In genomic region chr17:64773386-64773835, GRCh38 we compare ENCODE assay signal across 16 cellular contexts.
A peak's percentile ranks its signal among the peaks of the same experiment; 100 is the strongest.
DNase-seq lines count a peak whose midpoint lies in the region; TF ChIP-seq lines count a peak whose summit lies in the region.
"Had no signal": no experiment of that assay in that cellular context is flagged by ENCODE, and none has a peak within 500 bp of the region (broad histone marks: within the 10 kb centered on the region; RNA-seq: fewer than 3 reads in every experiment).

No MANE protein-coding gene starts in this region.

- POLR2A ChIA-PET in OCI-LY7 (lab: Charles Lee), result interaction anchor here (0.7 kb wide), 1 partner anchor 169 kb away, joined by 3 read pairs; no protein-coding TSS in a partner anchor

- H3K36me3 Mint-ChIP-seq in osteocyte (ENCODE audit: unreplicated experiment), result peaks cover 5% of the 10 kb centered on the region
- peaks cover 7% of the 10 kb centered on the region for H3K36me3 Mint-ChIP-seq in activated T-helper 1 cell treated with anti-CD3 and anti-CD28 coated beads, Interleukin-12 subunit alpha, Interleukin-12 subunit beta, Interleukin-2, Interleukin-4 antibody, amounts not matched to agents 30 ng/mL and 10 ng/mL and 1 ng/mL, durations not matched to agents 14 hours and 24 hours and 36 hours (ENCODE audit: low read depth)

- H3K27me3 Mint-ChIP-seq in osteocyte (ENCODE audit: unreplicated experiment), result no peaks in the 10 kb centered on the region
- peaks cover 4% of the 10 kb centered on the region for H3K27me3 Mint-ChIP-seq in activated T-helper 1 cell treated with anti-CD3 and anti-CD28 coated beads, Interleukin-12 subunit alpha, Interleukin-12 subunit beta, Interleukin-2, Interleukin-4 antibody, amounts not matched to agents 30 ng/mL and 10 ng/mL and 1 ng/mL, durations not matched to agents 14 hours and 24 hours and 36 hours (ENCODE audit: insufficient read depth)

- no peak overlapping the region for H3K27ac ChIP-seq in OCI-LY7 (ENCODE audit: low read depth, low read length, poor library complexity, severe bottlenecking)
- H3K27ac ChIP-seq in esophagus squamous epithelium, result peak overlapping the region in 3 of 4 donors; percentile 39 to 69 (median 69)
- H3K27ac ChIP-seq: parathyroid adenoma, tibial artery had no signal

- DNase-seq in GM10266 (ENCODE audit: extremely low spot score), result peak; percentile 4
- no peak for DNase-seq in OCI-LY7 (ENCODE audit: low spot score)
- no peak for DNase-seq in esophagus squamous epithelium (lab: John Stamatoyannopoulos, UW)
- peak; percentile 67 for DNase-seq in osteocyte (ENCODE audit: extremely low spot score, unreplicated experiment)
- no peak for DNase-seq in C1 segment of cervical spinal cord (lab: John Stamatoyannopoulos, UW)
- DNase-seq in activated T-helper 1 cell treated with anti-CD3 and anti-CD28 coated beads, Interleukin-12 subunit alpha, Interleukin-12 subunit beta, Interleukin-2, Interleukin-4 antibody, amounts not matched to agents 30 ng/mL and 10 ng/mL and 1 ng/mL, durations not matched to agents 14 hours and 24 hours and 36 hours (ENCODE audit: low spot score), result no peak
- no peak for DNase-seq in DMS79 (lab: John Stamatoyannopoulos, UW)
- DNase-seq in effector CD8-positive, alpha-beta T cell (lab: John Stamatoyannopoulos, UW), result no peak
- DNase-seq: activated CD4-positive, alpha-beta T cell treated with anti-CD3 and anti-CD28 coated beads, Interleukin-2, amount 10 ng/mL, durations not matched to agents 7 days and 5 days; amniotic stem cell; KG1; mesenchymal stem cell; T-helper 2 cell had no signal

- H3K27me3 ChIP-seq in esophagus squamous epithelium, result peaks cover 0 to 7% (median 0%) of the 10 kb centered on the region in 4 donors

- intact Hi-C loops in OCI-LY7 (cut with micrococcal nuclease; ENCODE audit: unreplicated experiment) (loop anchor here (10.0 kb wide), 1 partner anchor 421 kb away; no protein-coding TSS in a partner anchor), esophagus squamous epithelium (cut with DNase I) (no loop called here)
- intact Hi-C loops in activated T-helper 1 cell treated with anti-CD3 and anti-CD28 coated beads, Interleukin-12 subunit alpha, Interleukin-12 subunit beta, Interleukin-2, Interleukin-4 antibody, amounts not matched to agents 30 ng/mL and 10 ng/mL and 1 ng/mL, durations not matched to agents 14 hours and 24 hours and 36 hours (cut with micrococcal nuclease), result no loop called here

- H3K4me1 ChIP-seq in OCI-LY7 (ENCODE audit: insufficient read depth, low read length, poor library complexity, severe bottlenecking) (peaks cover 43% of the 10 kb centered on the region), esophagus squamous epithelium (peaks cover 24 to 47% (median 28%) of the 10 kb centered on the region in 3 donors)

- H3K4me3 Mint-ChIP-seq in osteocyte (ENCODE audit: unreplicated experiment), result no peak overlapping the region
- H3K4me3 Mint-ChIP-seq in activated T-helper 1 cell treated with anti-CD3 and anti-CD28 coated beads, Interleukin-12 subunit alpha, Interleukin-12 subunit beta, Interleukin-2, Interleukin-4 antibody, amounts not matched to agents 30 ng/mL and 10 ng/mL and 1 ng/mL, durations not matched to agents 14 hours and 24 hours and 36 hours, result no peak overlapping the region
- H3K4me3 Mint-ChIP-seq: activated CD4-positive, alpha-beta T cell treated with anti-CD3 and anti-CD28 coated beads, Interleukin-2, amount 10 ng/mL, durations not matched to agents 7 days and 5 days had no signal

- no peaks in the 10 kb centered on the region for H3K9me3 Mint-ChIP-seq in osteocyte (ENCODE audit: unreplicated experiment)
- no peaks in the 10 kb centered on the region for H3K9me3 Mint-ChIP-seq in activated T-helper 1 cell treated with anti-CD3 and anti-CD28 coated beads, Interleukin-12 subunit alpha, Interleukin-12 subunit beta, Interleukin-2, Interleukin-4 antibody, amounts not matched to agents 30 ng/mL and 10 ng/mL and 1 ng/mL, durations not matched to agents 14 hours and 24 hours and 36 hours
- H3K9me3 Mint-ChIP-seq: activated CD4-positive, alpha-beta T cell treated with anti-CD3 and anti-CD28 coated beads, Interleukin-2, amount 10 ng/mL, durations not matched to agents 7 days and 5 days had no signal

- no peaks in the 10 kb centered on the region for H4K20me1 ChIP-seq in OCI-LY7 (ENCODE audit: insufficient read depth, low read length)

- H3K9me3 ChIP-seq in OCI-LY7 (ENCODE audit: low read length) (no peaks in the 10 kb centered on the region), esophagus squamous epithelium (no peaks in the 10 kb centered on the region)
- H3K9me3 ChIP-seq: tibial artery had no signal

- H3K79me2 ChIP-seq in OCI-LY7 (ENCODE audit: insufficient read depth, low read depth, low read length), result no peaks in the 10 kb centered on the region
- H3K79me2 ChIP-seq: parathyroid adenoma had no signal

- H3K4me2 ChIP-seq in OCI-LY7 (ENCODE audit: low read length), result peak overlapping the region; percentile 69

- H3K36me3 ChIP-seq in OCI-LY7 (ENCODE audit: insufficient read depth, low read length) (no peaks in the 10 kb centered on the region; the same call in 1 of the 2 replicates), esophagus squamous epithelium (peaks cover 0 to 28% (median 0%) of the 10 kb centered on the region in 3 donors)
- H3K36me3 ChIP-seq: tibial artery had no signal

- WGBS in esophagus squamous epithelium, 2 donors, result 79 to 84% methylated on average over 6 of the region's 6 CpGs

- H3K4me3 ChIP-seq in OCI-LY7 (ENCODE audit: low read depth, low read length, poor library complexity, severe bottlenecking) (peak overlapping the region; percentile 60), esophagus squamous epithelium (peak overlapping the region in 3 of 4 donors; percentile 29 to 48 (median 38))
- H3K4me3 ChIP-seq: GM12878, tibial artery had no signal

- H3K9me2 ChIP-seq in OCI-LY7 (ENCODE audit: insufficient read depth, low read length), result no peaks in the 10 kb centered on the region

- TF ChIP-seq CTCF in GM10266 (IDR thresholded peaks at IDR 0.05; ENCODE audit: control insufficient read depth, insufficient read depth, low read depth, missing control alignments), result no peak
- no peak for TF ChIP-seq CTCF in OCI-LY7 (conservative IDR thresholded peaks at IDR 0.05; ENCODE audit: low read length)
- no peak for TF ChIP-seq CTCF in esophagus squamous epithelium (IDR thresholded peaks at IDR 0.05)
- TF ChIP-seq CTCF in osteocyte (IDR thresholded peaks at IDR 0.05), result no peak

- no peak for TF ChIP-seq POLR2A in esophagus squamous epithelium (IDR thresholded peaks at IDR 0.05)

- H3K27ac Mint-ChIP-seq in osteocyte (ENCODE audit: unreplicated experiment), result no peak overlapping the region
- H3K27ac Mint-ChIP-seq in activated T-helper 1 cell treated with anti-CD3 and anti-CD28 coated beads, Interleukin-12 subunit alpha, Interleukin-12 subunit beta, Interleukin-2, Interleukin-4 antibody, amounts not matched to agents 30 ng/mL and 10 ng/mL and 1 ng/mL, durations not matched to agents 14 hours and 24 hours and 36 hours, result no peak overlapping the region
- H3K27ac Mint-ChIP-seq: activated CD4-positive, alpha-beta T cell treated with anti-CD3 and anti-CD28 coated beads, Interleukin-2, amount 10 ng/mL, durations not matched to agents 7 days and 5 days had no signal

- H2AFZ ChIP-seq in OCI-LY7 (ENCODE audit: low read length), result no peak overlapping the region
- H2AFZ ChIP-seq: parathyroid adenoma had no signal

- peaks cover 16% of the 10 kb centered on the region for H3K4me1 Mint-ChIP-seq in osteocyte (ENCODE audit: unreplicated experiment)
- peaks cover 11% of the 10 kb centered on the region for H3K4me1 Mint-ChIP-seq in activated T-helper 1 cell treated with anti-CD3 and anti-CD28 coated beads, Interleukin-12 subunit alpha, Interleukin-12 subunit beta, Interleukin-2, Interleukin-4 antibody, amounts not matched to agents 30 ng/mL and 10 ng/mL and 1 ng/mL, durations not matched to agents 14 hours and 24 hours and 36 hours (ENCODE audit: low read depth)

- CTCF ChIA-PET in OCI-LY7 (lab: Charles Lee; ENCODE audit: unreplicated experiment), result no interaction called here

- no TSS peak for BruUV-seq in OCI-LY7 (replicated peaks; lab: Mats Ljungman, UMichigan)

Comparison
In these comparisons a context has a peak if more than half of its experiments do, and no peak if none do; other contexts are left out.
1. DNase-seq: peak in GM10266 (single experiment) and osteocyte (single experiment); none in OCI-LY7 (single experiment), esophagus squamous epithelium (single experiment), C1 segment of cervical spinal cord (0 of 14), activated T-helper 1 cell treated with anti-CD3 and anti-CD28 coated beads, Interleukin-12 subunit alpha, Interleukin-12 subunit beta, Interleukin-2, Interleukin-4 antibody, amounts not matched to agents 30 ng/mL and 10 ng/mL and 1 ng/mL, durations not matched to agents 14 hours and 24 hours and 36 hours (single experiment), DMS79 (single experiment) and effector CD8-positive, alpha-beta T cell (single experiment).